In the genomic region with DNA sequence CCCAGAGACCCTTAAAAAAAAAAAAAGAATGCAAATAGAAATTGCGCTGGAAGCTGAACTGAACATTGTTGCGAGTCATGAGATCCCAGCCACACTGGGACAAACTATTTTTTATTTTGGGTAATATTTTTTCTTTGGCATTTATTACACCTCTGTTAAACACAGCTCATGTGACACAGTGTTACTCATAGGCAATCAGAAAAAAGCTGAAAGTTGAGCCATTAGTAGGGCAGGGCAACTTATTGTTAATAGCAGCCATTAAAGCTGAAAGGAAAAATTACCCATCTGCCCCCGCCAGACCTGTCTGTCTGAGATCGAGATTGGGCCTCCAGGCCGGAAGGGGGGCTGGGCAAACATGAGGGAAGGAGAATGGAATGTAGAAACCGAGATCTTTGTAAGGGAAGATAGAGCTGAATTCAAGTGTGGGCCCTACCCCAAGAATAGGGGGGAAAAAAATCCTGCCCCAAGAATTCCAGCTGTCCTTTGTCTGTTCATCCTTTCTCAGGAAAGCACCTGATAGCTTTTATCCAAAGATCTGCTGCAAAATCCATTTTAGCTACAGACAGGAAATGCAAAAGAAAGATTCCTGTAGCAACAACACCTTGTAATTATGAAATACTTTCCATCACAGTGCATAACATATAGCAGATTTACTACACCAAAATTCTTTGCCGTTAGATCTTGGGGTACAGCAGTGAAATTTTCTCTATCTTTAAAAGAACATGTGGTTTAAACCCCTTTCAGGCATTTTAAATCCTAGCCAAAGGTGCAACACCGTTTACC, we compare ENCODE assay signal across 8 cellular contexts.
DNase-seq lines count a peak whose midpoint lies in the region; ATAC-seq and TF ChIP-seq lines count a peak whose summit lies in the region.

No MANE protein-coding gene starts in this region.

- H3K9ac ChIP-seq in skeletal muscle tissue (ENCODE audit: low read depth in 1 of 3, low read length in 3 of 3): peak overlapping the region in 2 of 3 donors; percentile 5 to 11

- 43 to 52% (median 45%) methylated on average over 8 of the region's 8 CpGs for WGBS in heart left ventricle, 4 donors

- ATAC-seq in SK-N-SH treated with all-trans-retinoic acid at 6 μM for 48 hours (peak; percentile 75), heart left ventricle (peak in 2 of 4 donors; percentile 7 to 29)

- intact Hi-C loops in heart left ventricle (cut with DNase I): loop anchor here in 2 of 10 donors (5.0 kb wide), 2 partner anchors 54 to 214 kb away; a partner anchor contains a TSS

- peak overlapping the region; percentile 61 for H3K27ac ChIP-seq in HEK293 (ENCODE audit: extremely low read depth, low read depth, low read length)
- H3K27ac ChIP-seq in heart left ventricle: peak overlapping the region in 10 of 12 donors; percentile 35 to 79 (median 53)
- H3K27ac ChIP-seq in skeletal muscle tissue (ENCODE audit: low read depth, low read length): peak overlapping the region; percentile 84

- H3K27me3 ChIP-seq in heart left ventricle (no peaks in the 10 kb centered on the region), skeletal muscle tissue (ENCODE audit: control insufficient read depth in 3 of 3, insufficient read depth in 3 of 3, low read length in 3 of 3) (no peaks in the 10 kb centered on the region)

- CTCF ChIA-PET in HEK293 (lab: Yijun Ruan, JAX): interaction anchor here (0.5 to 0.7 kb wide), 3 partner anchors 355 to 1397 kb away, joined by 3 read pairs; no protein-coding TSS in a partner anchor

- TF ChIP-seq POLR2A in heart left ventricle (IDR thresholded peaks at IDR 0.05): no peak

- H3K36me3 ChIP-seq in HEK293 (ENCODE audit: control insufficient read depth in 2 of 2, insufficient read depth in 1 of 2, low read length in 2 of 2): no peaks in the 10 kb centered on the region
- no peaks in the 10 kb centered on the region for H3K36me3 ChIP-seq in heart left ventricle
- no peaks in the 10 kb centered on the region for H3K36me3 ChIP-seq in skeletal muscle tissue (ENCODE audit: control insufficient read depth in 3 of 3, insufficient read depth in 3 of 3, low read length in 3 of 3)

- H3K9me3 ChIP-seq in HEK293 (ENCODE audit: control insufficient read depth, insufficient read depth, low read depth, low read length): no peaks in the 10 kb centered on the region
- H3K9me3 ChIP-seq in heart left ventricle: no peaks in the 10 kb centered on the region
- H3K9me3 ChIP-seq in skeletal muscle tissue (ENCODE audit: control insufficient read depth in 3 of 3, low read length in 3 of 3): no peaks in the 10 kb centered on the region

- no peak for TF ChIP-seq CTCF in HEK293 (tag by site-specific recombination; IDR thresholded peaks at IDR 0.05)
- no peak for TF ChIP-seq CTCF in heart left ventricle (IDR thresholded peaks at IDR 0.05)

- no peak overlapping the region for H3K4me3 ChIP-seq in HEK293 (ENCODE audit: low read depth, low read length)
- no peak overlapping the region for H3K4me3 ChIP-seq in heart left ventricle
- peak overlapping the region in 1 of 3 donors; percentile 10 for H3K4me3 ChIP-seq in skeletal muscle tissue (ENCODE audit: low read length in 3 of 3)

- DNase-seq in heart left ventricle (no peak), SKM-1 (lab: John Stamatoyannopoulos, UW; ENCODE audit: unreplicated experiment) (no peak), COR-L47 (lab: John Stamatoyannopoulos, UW) (no peak)
- DNase-seq in activated naive CD4-positive, alpha-beta T cell (lab: John Stamatoyannopoulos, UW): no peak
- no peak for DNase-seq in stimulated activated CD4-positive, alpha-beta T cell treated with anti-CD3 and anti-CD28 coated beads, Interleukin-1b, Interleukin-23, amount 100 ng/mL, for 48 hours

- H3K4me1 ChIP-seq in HEK293 (ENCODE audit: control insufficient read depth, insufficient read depth, low read length) (peaks cover 24% of the 10 kb centered on the region), heart left ventricle (peaks cover 0 to 82% (median 47%) of the 10 kb centered on the region in 12 donors), skeletal muscle tissue (ENCODE audit: control insufficient read depth in 3 of 3, insufficient read depth in 3 of 3, low read length in 3 of 3) (peaks cover 37 to 54% (median 40%) of the 10 kb centered on the region in 3 donors)

- POLR2A ChIA-PET in HEK293 (lab: Yijun Ruan, JAX): no interaction called here

TF ChIP-seq in HEK293, 187 proteins besides CTCF, POLR2A, EP300 and RAD21 (continues in another document):
- TF ChIP-seq WT1 (tag by site-specific recombination; IDR thresholded peaks at IDR 0.05) (peak; percentile 81), ZNF654 (tag by site-specific recombination; IDR thresholded peaks at IDR 0.05; ENCODE audit: low read depth) (0 out of 2 replicates have a peak, but pooled peaks have one; percentile 2), ZBTB20 (tag by site-specific recombination; IDR thresholded peaks at IDR 0.05) (no peak), ZNF391 (tag by site-specific recombination; IDR thresholded peaks at IDR 0.05; ENCODE audit: borderline replicate concordance, low read depth) (0 out of 2 replicates have a peak, but pooled peaks have one; percentile 49)
- TF ChIP-seq, protein P1, sequence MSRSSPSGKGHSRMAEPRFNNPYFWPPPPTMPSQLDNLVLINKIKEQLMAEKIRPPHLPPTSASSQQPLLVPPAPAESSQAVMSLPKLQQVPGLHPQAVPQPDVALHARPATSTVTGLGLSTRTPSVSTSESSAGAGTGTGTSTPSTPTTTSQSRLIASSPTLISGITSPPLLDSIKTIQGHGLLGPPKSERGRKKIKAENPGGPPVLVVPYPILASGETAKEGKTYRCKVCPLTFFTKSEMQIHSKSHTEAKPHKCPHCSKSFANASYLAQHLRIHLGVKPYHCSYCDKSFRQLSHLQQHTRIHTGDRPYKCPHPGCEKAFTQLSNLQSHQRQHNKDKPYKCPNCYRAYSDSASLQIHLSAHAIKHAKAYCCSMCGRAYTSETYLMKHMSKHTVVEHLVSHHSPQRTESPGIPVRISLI (tag by site-specific recombination; IDR thresholded peaks at IDR 0.05): peak; percentile 95

TF ChIP-seq in SK-N-SH treated with all-trans-retinoic acid at 6 μM for 48 hours, 23 proteins besides CTCF, POLR2A, EP300 and RAD21:
- TF ChIP-seq, protein P2, sequence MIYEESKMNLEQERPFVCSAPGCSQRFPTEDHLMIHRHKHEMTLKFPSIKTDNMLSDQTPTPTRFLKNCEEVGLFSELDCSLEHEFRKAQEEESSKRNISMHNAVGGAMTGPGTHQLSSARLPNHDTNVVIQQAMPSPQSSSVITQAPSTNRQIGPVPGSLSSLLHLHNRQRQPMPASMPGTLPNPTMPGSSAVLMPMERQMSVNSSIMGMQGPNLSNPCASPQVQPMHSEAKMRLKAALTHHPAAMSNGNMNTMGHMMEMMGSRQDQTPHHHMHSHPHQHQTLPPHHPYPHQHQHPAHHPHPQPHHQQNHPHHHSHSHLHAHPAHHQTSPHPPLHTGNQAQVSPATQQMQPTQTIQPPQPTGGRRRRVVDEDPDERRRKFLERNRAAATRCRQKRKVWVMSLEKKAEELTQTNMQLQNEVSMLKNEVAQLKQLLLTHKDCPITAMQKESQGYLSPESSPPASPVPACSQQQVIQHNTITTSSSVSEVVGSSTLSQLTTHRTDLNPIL (CRISPR knock-in tag; IDR thresholded peaks at IDR 0.05; ENCODE audit: low read depth): no peak
- no peak for TF ChIP-seq BACH2 (CRISPR knock-in tag; IDR thresholded peaks at IDR 0.05; ENCODE audit: borderline replicate concordance)
- no peak for TF ChIP-seq CSDC2 (CRISPR knock-in tag; IDR thresholded peaks at IDR 0.05)
- TF ChIP-seq TCF4 (CRISPR knock-in tag; IDR thresholded peaks at IDR 0.05; ENCODE audit: borderline replicate concordance): no peak
- 0 out of 2 replicates have a peak, but pooled peaks have one; percentile 31 for TF ChIP-seq GLIS3 (CRISPR knock-in tag; IDR thresholded peaks at IDR 0.05)
- TF ChIP-seq, protein P3, sequence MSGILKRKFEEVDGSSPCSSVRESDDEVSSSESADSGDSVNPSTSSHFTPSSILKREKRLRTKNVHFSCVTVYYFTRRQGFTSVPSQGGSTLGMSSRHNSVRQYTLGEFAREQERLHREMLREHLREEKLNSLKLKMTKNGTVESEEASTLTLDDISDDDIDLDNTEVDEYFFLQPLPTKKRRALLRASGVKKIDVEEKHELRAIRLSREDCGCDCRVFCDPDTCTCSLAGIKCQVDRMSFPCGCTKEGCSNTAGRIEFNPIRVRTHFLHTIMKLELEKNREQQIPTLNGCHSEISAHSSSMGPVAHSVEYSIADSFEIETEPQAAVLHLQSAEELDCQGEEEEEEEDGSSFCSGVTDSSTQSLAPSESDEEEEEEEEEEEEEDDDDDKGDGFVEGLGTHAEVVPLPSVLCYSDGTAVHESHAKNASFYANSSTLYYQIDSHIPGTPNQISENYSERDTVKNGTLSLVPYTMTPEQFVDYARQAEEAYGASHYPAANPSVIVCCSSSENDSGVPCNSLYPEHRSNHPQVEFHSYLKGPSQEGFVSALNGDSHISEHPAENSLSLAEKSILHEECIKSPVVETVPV (CRISPR knock-in tag; IDR thresholded peaks at IDR 0.05): no peak
- TF ChIP-seq, protein P4, sequence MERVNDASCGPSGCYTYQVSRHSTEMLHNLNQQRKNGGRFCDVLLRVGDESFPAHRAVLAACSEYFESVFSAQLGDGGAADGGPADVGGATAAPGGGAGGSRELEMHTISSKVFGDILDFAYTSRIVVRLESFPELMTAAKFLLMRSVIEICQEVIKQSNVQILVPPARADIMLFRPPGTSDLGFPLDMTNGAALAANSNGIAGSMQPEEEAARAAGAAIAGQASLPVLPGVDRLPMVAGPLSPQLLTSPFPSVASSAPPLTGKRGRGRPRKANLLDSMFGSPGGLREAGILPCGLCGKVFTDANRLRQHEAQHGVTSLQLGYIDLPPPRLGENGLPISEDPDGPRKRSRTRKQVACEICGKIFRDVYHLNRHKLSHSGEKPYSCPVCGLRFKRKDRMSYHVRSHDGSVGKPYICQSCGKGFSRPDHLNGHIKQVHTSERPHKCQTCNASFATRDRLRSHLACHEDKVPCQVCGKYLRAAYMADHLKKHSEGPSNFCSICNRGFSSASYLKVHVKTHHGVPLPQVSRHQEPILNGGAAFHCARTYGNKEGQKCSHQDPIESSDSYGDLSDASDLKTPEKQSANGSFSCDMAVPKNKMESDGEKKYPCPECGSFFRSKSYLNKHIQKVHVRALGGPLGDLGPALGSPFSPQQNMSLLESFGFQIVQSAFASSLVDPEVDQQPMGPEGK (CRISPR knock-in tag; IDR thresholded peaks at IDR 0.05; ENCODE audit: borderline replicate concordance): no peak
- TF ChIP-seq ISL1 (CRISPR knock-in tag; IDR thresholded peaks at IDR 0.05): peak; percentile 82
